8 cellular contexts compared by ENCODE assay signal in the genomic region with DNA sequence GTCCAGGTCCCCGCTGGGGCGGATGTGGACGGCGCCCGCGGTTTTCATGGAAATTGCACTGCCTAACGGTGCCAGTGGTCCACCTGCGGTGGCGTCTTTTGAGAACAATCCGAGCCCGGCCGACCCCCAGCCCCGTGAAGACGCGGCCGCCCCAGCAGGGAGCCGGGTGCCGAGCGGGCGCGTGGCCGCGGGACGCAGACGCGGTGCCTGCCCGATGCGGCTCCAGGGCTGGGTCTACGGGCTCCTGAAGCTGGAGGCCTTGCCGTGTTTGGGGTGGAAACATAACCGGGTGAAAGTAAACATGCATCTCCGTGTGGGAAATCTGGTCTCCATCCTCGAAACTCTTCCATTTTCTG. TPM values are rescaled to one million over a fixed set of nuclear protein-coding genes. Genes with fewer than 3 reads are reported as not detected.
DNase-seq lines count a peak whose midpoint lies in the region; ATAC-seq and TF ChIP-seq lines count a peak whose summit lies in the region.

No MANE protein-coding gene starts in this region.

- H3K27me3 ChIP-seq in PC-9 (ENCODE audit: insufficient read depth, low read depth) (no peaks in the 10 kb centered on the region), ectodermal cell (ENCODE audit: control insufficient read depth, insufficient read depth, low read length, poor library complexity, severe bottlenecking) (no peaks in the 10 kb centered on the region), muscle layer of duodenum (ENCODE audit: low read depth, low read length) (no peaks in the 10 kb centered on the region)

- H3K4me2 ChIP-seq in PC-9: peak overlapping the region; percentile 87

- peaks cover 6% of the 10 kb centered on the region; the same call in 1 of the 2 replicates for H4K20me1 ChIP-seq in PC-9 (ENCODE audit: insufficient read depth)

- H3K4me1 ChIP-seq in PC-9 (replicated peaks; ENCODE audit: insufficient read depth): peaks cover 22% of the 10 kb centered on the region
- H3K4me1 ChIP-seq in ectodermal cell (ENCODE audit: control insufficient read depth, insufficient read depth, low read length): peaks cover 13% of the 10 kb centered on the region
- peaks cover 18 to 21% of the 10 kb centered on the region in 2 donors for H3K4me1 ChIP-seq in muscle layer of duodenum (ENCODE audit: control insufficient read depth in 1 of 2, insufficient read depth in 2 of 2, low read length in 2 of 2)

- H3K9me3 Mint-ChIP-seq in T-helper 1 cell treated with Interleukin-12 subunit alpha and Interleukin-12 subunit beta and Interleukin-4 antibody, amounts not matched to agents 30 μg/mL and 1 μg/mL, for 36 hours: peaks cover 7% of the 10 kb centered on the region

- ATAC-seq in HG02571 (IDR thresholded peaks at IDR 0.05; ENCODE audit: unreplicated experiment): peak; percentile 30

- H3K27me3 Mint-ChIP-seq in T-helper 1 cell treated with Interleukin-12 subunit alpha and Interleukin-12 subunit beta and Interleukin-4 antibody, amounts not matched to agents 30 μg/mL and 1 μg/mL, for 36 hours (ENCODE audit: low read depth): no peaks in the 10 kb centered on the region

- BruUV-seq in PC-9 (replicated peaks; lab: Mats Ljungman, UMichigan): no TSS peak

- CTCF ChIA-PET in PC-9 (lab: Charles Lee): no interaction called here

- H3K4me3 ChIP-seq in PC-9 (peak overlapping the region; percentile 91), ectodermal cell (ENCODE audit: insufficient read depth, low read depth, low read length) (peak overlapping the region; percentile 85), muscle layer of duodenum (ENCODE audit: low read depth in 1 of 2, low read length in 2 of 2) (peak overlapping the region; percentile 72 to 90)

- H3K9me2 ChIP-seq in PC-9 (ENCODE audit: insufficient read depth): no peaks in the 10 kb centered on the region

- peaks cover 56% of the 10 kb centered on the region for H3K4me1 Mint-ChIP-seq in T-helper 1 cell treated with Interleukin-12 subunit alpha and Interleukin-12 subunit beta and Interleukin-4 antibody, amounts not matched to agents 30 μg/mL and 1 μg/mL, for 36 hours (ENCODE audit: low read depth)

- H3K27ac Mint-ChIP-seq in T-helper 1 cell treated with Interleukin-12 subunit alpha and Interleukin-12 subunit beta and Interleukin-4 antibody, amounts not matched to agents 30 μg/mL and 1 μg/mL, for 36 hours: peak overlapping the region; percentile 91

- peak overlapping the region; percentile 13 for H3K27ac ChIP-seq in PC-9
- H3K27ac ChIP-seq in ectodermal cell (ENCODE audit: insufficient read depth, low read depth, low read length, poor library complexity, severe bottlenecking): no peak overlapping the region
- peak overlapping the region; percentile 67 for H3K27ac ChIP-seq in muscle layer of duodenum (ENCODE audit: low read length)

- H3F3A ChIP-seq in PC-9 (ENCODE audit: insufficient read depth, low read depth): 0 out of 2 replicates have a peak, but pooled peaks cover 8% of the 10 kb centered on the region

- no peak for DNase-seq in T-helper 1 cell
- no peak for DNase-seq in PC-9
- no peak for DNase-seq in UCSD-AML1 (lab: John Stamatoyannopoulos, UW; ENCODE audit: unreplicated experiment)
- DNase-seq in hepatic stellate cell (ENCODE audit: low spot score): no peak

- H2AFZ ChIP-seq in PC-9: peak overlapping the region; percentile 80

- peaks cover 25% of the 10 kb centered on the region for H3K36me3 Mint-ChIP-seq in T-helper 1 cell treated with Interleukin-12 subunit alpha and Interleukin-12 subunit beta and Interleukin-4 antibody, amounts not matched to agents 30 μg/mL and 1 μg/mL, for 36 hours (ENCODE audit: low read depth)

- H3K36me3 ChIP-seq in PC-9 (ENCODE audit: low read depth) (no peaks in the 10 kb centered on the region), ectodermal cell (ENCODE audit: control insufficient read depth, insufficient read depth, low read length) (no peaks in the 10 kb centered on the region), muscle layer of duodenum (ENCODE audit: control insufficient read depth in 1 of 2, insufficient read depth in 2 of 2, low read length in 2 of 2) (no peaks in the 10 kb centered on the region)

- POLR2A ChIA-PET in PC-9 (lab: Charles Lee; ENCODE audit: unreplicated experiment): interaction anchor here (0.5 kb wide), 1 partner anchor 37 kb away, joined by 11 read pairs; no protein-coding TSS in a partner anchor

- H3K9me3 ChIP-seq in PC-9 (ENCODE audit: insufficient read depth, low read depth) (no peaks in the 10 kb centered on the region), ectodermal cell (ENCODE audit: control insufficient read depth, low read length) (no peaks in the 10 kb centered on the region), muscle layer of duodenum (ENCODE audit: control insufficient read depth in 1 of 2, low read length in 2 of 2) (no peaks in the 10 kb centered on the region)

- intact Hi-C loops in PC-9 (cut with micrococcal nuclease; ENCODE audit: unreplicated experiment): loop anchor here (1.0 to 10.0 kb wide), 4 partner anchors 13 to 120 kb away; no protein-coding TSS in a partner anchor

- H3K4me3 Mint-ChIP-seq in T-helper 1 cell treated with Interleukin-12 subunit alpha and Interleukin-12 subunit beta and Interleukin-4 antibody, amounts not matched to agents 30 μg/mL and 1 μg/mL, for 36 hours: peak overlapping the region; percentile 98

- H3K79me2 ChIP-seq in PC-9 (ENCODE audit: low read depth): peaks cover 52% of the 10 kb centered on the region

- no peak for TF ChIP-seq CTCF in PC-9 (conservative IDR thresholded peaks at IDR 0.05)

- 0% methylated on average over 33 of the region's 33 CpGs for WGBS in ectodermal cell, 2 experiments

RNA-seq across cellular contexts. Expression of gene INPP4A, which starts 0.5 kb away (rescaled TPM):
- total RNA-seq in PC-9 (2021): 50.5 and 52.9 TPM in 2 replicates
- 26.6 TPM for polyA plus RNA-seq in ectodermal cell (2013, experiment 1 of 4)
- polyA plus RNA-seq in ectodermal cell (2013, experiment 2 of 4): 26.8 TPM
- 21.5 TPM for polyA plus RNA-seq in ectodermal cell (2013, experiment 3 of 4)
- 22.1 TPM for polyA plus RNA-seq in ectodermal cell (2013, experiment 4 of 4)
